In the genomic region with DNA sequence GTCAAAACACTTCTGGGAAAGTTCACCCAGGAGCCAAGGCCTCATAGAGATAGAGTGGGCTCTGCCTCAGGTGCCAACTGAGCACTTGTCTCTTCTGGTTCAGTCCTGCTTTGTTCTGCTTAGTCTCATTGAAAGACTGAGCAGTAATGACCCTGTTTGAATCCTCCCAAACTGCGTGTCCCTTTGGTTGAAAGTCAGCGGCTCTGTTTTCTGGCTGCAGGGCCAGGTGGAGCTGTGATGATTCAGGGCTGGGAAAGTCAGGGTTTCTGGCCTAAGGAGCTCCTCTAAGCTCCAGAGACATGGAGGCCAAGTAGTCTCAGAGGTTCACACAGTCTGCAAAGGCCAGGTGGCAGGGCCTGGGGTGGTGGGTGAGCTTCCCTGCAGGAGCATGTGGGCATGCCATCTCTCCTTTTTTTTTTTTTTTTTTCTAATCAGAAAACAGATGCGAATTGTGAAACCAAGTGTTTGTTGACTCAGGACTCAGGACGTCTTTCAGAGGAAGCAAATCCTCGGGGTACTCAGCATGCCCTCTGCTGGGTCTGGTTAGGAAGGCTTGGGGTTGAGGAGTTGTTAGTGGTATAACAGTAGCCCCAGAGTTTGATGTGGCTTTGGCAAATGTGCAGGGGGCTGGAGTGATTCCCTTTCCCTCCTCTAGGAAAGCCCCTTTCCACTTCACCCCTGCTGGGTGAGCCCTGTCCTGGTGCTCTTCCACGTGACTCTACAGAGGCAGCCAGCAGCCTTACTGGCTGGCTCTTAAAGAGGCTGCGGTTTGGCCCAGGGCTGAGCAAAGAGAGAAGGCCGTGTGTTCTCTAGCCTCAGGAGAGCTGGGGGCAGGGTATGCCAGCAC, we compare ENCODE assay signal across 1 cellular context.
TF ChIP-seq lines count a peak whose summit lies in the region.

No MANE protein-coding gene starts in this region.

TF ChIP-seq in HepG2, 621 proteins besides CTCF, POLR2A, EP300 and RAD21 (continued from another document and continues in another):
- TF ChIP-seq U2AF1 (optimal IDR thresholded peaks at IDR 0.05; ENCODE audit: low read depth, low read length) (peak; percentile 64), U2AF2 (IDR thresholded peaks at IDR 0.05; ENCODE audit: low read depth, low read length) (no peak), KDM2A (CRISPR knock-in tag; IDR thresholded peaks at IDR 0.05; ENCODE audit: borderline replicate concordance, low read depth) (no peak), SNRNP70 (IDR thresholded peaks at IDR 0.05; ENCODE audit: low read depth, low read length) (no peak), KLF9 (CRISPR knock-in tag; IDR thresholded peaks at IDR 0.05; ENCODE audit: low read depth) (no peak; the same call in 1 of the 2 replicates), ZNF121 (CRISPR knock-in tag; IDR thresholded peaks at IDR 0.05) (no peak), PHF8 (CRISPR knock-in tag; IDR thresholded peaks at IDR 0.05) (no peak), ZFY (CRISPR knock-in tag; IDR thresholded peaks at IDR 0.05) (peak; percentile 59), SETDB1 (CRISPR knock-in tag; IDR thresholded peaks at IDR 0.05; ENCODE audit: borderline replicate concordance) (no peak), NBN (conservative IDR thresholded peaks at IDR 0.05) (no peak), ATAD3A (CRISPR knock-in tag; IDR thresholded peaks at IDR 0.05) (no peak), ZNF317 (CRISPR knock-in tag; IDR thresholded peaks at IDR 0.05) (no peak), ZNF274 (CRISPR knock-in tag; IDR thresholded peaks at IDR 0.05) (no peak), NR1H2 (CRISPR knock-in tag; IDR thresholded peaks at IDR 0.05; ENCODE audit: borderline replicate concordance, low read depth) (no peak), ZNF331 (CRISPR knock-in tag; IDR thresholded peaks at IDR 0.05) (no peak), ATM (IDR thresholded peaks at IDR 0.05; ENCODE audit: borderline replicate concordance) (no peak), ZNF235 (CRISPR knock-in tag; IDR thresholded peaks at IDR 0.05; ENCODE audit: borderline replicate concordance) (no peak), KAT8 (CRISPR knock-in tag; IDR thresholded peaks at IDR 0.05) (no peak), ARNTL (CRISPR knock-in tag; IDR thresholded peaks at IDR 0.05) (no peak), AKAP8 (CRISPR knock-in tag; IDR thresholded peaks at IDR 0.05) (no peak), ZZZ3 (CRISPR knock-in tag; IDR thresholded peaks at IDR 0.05; ENCODE audit: borderline replicate concordance) (no peak), ZNF501 (CRISPR knock-in tag; IDR thresholded peaks at IDR 0.05) (peak; percentile 65; the same call in 1 of the 2 replicates), ZNF773 (CRISPR knock-in tag; IDR thresholded peaks at IDR 0.05; ENCODE audit: borderline replicate concordance) (0 out of 2 replicates have a peak, but pooled peaks have one; percentile 45), SPEN (CRISPR knock-in tag; IDR thresholded peaks at IDR 0.05; ENCODE audit: low read depth) (0 out of 2 replicates have a peak, but pooled peaks have one; percentile 40), MYC (CRISPR knock-in tag; IDR thresholded peaks at IDR 0.05; ENCODE audit: borderline replicate concordance) (peak; percentile 35; the same call in 1 of the 2 replicates), KMT2A (CRISPR knock-in tag; IDR thresholded peaks at IDR 0.05) (no peak), ZFP36 (IDR thresholded peaks at IDR 0.05; ENCODE audit: borderline replicate concordance, low read depth, low read length, partially characterized antibody) (no peak), ETV6 (CRISPR knock-in tag; conservative IDR thresholded peaks at IDR 0.05) (no peak), TARDBP (CRISPR knock-in tag; IDR thresholded peaks at IDR 0.05) (no peak), TCF7 (IDR thresholded peaks at IDR 0.05; ENCODE audit: low read depth) (no peak), DNMT1 (CRISPR knock-in tag; IDR thresholded peaks at IDR 0.05) (0 out of 2 replicates have a peak, but pooled peaks have one; percentile 5), MLLT10 (CRISPR knock-in tag; IDR thresholded peaks at IDR 0.05) (no peak), ISL2 (CRISPR knock-in tag; IDR thresholded peaks at IDR 0.05) (peak; percentile 33; the same call in 1 of the 2 replicates), SMAD1 (CRISPR knock-in tag; IDR thresholded peaks at IDR 0.05; ENCODE audit: borderline replicate concordance, low read depth) (no peak)
- TF ChIP-seq, protein P1, sequence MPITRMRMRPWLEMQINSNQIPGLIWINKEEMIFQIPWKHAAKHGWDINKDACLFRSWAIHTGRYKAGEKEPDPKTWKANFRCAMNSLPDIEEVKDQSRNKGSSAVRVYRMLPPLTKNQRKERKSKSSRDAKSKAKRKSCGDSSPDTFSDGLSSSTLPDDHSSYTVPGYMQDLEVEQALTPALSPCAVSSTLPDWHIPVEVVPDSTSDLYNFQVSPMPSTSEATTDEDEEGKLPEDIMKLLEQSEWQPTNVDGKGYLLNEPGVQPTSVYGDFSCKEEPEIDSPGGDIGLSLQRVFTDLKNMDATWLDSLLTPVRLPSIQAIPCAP (CRISPR knock-in tag; IDR thresholded peaks at IDR 0.05; ENCODE audit: low read depth): no peak
- TF ChIP-seq, protein P2, sequence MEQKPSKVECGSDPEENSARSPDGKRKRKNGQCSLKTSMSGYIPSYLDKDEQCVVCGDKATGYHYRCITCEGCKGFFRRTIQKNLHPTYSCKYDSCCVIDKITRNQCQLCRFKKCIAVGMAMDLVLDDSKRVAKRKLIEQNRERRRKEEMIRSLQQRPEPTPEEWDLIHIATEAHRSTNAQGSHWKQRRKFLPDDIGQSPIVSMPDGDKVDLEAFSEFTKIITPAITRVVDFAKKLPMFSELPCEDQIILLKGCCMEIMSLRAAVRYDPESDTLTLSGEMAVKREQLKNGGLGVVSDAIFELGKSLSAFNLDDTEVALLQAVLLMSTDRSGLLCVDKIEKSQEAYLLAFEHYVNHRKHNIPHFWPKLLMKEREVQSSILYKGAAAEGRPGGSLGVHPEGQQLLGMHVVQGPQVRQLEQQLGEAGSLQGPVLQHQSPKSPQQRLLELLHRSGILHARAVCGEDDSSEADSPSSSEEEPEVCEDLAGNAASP (CRISPR knock-in tag; IDR thresholded peaks at IDR 0.05; ENCODE audit: borderline replicate concordance): no peak; the same call in 1 of the 2 replicates
- TF ChIP-seq, protein P3, sequence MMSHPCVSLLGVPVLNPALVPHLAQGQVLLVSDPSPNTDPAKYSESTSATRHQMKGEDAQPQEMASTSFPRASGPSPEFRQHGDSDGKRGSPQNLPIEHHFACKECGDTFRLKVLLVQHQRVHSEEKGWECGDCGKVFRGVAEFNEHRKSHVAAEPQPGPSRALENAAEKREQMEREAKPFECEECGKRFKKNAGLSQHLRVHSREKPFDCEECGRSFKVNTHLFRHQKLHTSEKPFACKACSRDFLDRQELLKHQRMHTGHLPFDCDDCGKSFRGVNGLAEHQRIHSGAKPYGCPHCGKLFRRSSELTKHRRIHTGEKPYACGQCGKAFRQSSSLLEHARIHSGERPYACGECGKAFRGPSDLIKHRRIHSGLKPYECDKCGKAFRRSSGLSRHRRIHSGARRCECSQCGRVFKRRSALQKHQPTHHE (CRISPR knock-in tag; IDR thresholded peaks at IDR 0.05; ENCODE audit: borderline replicate concordance): no peak
- TF ChIP-seq, protein P4, sequence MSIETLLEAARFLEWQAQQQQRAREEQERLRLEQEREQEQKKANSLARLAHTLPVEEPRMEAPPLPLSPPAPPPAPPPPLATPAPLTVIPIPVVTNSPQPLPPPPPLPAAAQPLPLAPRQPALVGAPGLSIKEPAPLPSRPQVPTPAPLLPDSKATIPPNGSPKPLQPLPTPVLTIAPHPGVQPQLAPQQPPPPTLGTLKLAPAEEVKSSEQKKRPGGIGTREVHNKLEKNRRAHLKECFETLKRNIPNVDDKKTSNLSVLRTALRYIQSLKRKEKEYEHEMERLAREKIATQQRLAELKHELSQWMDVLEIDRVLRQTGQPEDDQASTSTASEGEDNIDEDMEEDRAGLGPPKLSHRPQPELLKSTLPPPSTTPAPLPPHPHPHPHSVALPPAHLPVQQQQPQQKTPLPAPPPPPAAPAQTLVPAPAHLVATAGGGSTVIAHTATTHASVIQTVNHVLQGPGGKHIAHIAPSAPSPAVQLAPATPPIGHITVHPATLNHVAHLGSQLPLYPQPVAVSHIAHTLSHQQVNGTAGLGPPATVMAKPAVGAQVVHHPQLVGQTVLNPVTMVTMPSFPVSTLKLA (IDR thresholded peaks at IDR 0.05): no peak
- TF ChIP-seq, protein P5, sequence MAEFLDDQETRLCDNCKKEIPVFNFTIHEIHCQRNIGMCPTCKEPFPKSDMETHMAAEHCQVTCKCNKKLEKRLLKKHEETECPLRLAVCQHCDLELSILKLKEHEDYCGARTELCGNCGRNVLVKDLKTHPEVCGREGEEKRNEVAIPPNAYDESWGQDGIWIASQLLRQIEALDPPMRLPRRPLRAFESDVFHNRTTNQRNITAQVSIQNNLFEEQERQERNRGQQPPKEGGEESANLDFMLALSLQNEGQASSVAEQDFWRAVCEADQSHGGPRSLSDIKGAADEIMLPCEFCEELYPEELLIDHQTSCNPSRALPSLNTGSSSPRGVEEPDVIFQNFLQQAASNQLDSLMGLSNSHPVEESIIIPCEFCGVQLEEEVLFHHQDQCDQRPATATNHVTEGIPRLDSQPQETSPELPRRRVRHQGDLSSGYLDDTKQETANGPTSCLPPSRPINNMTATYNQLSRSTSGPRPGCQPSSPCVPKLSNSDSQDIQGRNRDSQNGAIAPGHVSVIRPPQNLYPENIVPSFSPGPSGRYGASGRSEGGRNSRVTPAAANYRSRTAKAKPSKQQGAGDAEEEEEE (CRISPR knock-in tag; IDR thresholded peaks at IDR 0.05; ENCODE audit: borderline replicate concordance): 0 out of 2 replicates have a peak, but pooled peaks have one; percentile 64
- TF ChIP-seq, protein P6, sequence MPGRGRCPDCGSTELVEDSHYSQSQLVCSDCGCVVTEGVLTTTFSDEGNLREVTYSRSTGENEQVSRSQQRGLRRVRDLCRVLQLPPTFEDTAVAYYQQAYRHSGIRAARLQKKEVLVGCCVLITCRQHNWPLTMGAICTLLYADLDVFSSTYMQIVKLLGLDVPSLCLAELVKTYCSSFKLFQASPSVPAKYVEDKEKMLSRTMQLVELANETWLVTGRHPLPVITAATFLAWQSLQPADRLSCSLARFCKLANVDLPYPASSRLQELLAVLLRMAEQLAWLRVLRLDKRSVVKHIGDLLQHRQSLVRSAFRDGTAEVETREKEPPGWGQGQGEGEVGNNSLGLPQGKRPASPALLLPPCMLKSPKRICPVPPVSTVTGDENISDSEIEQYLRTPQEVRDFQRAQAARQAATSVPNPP (CRISPR knock-in tag; IDR thresholded peaks at IDR 0.05): 0 out of 2 replicates have a peak, but pooled peaks have one; percentile 23
- TF ChIP-seq, protein P7, sequence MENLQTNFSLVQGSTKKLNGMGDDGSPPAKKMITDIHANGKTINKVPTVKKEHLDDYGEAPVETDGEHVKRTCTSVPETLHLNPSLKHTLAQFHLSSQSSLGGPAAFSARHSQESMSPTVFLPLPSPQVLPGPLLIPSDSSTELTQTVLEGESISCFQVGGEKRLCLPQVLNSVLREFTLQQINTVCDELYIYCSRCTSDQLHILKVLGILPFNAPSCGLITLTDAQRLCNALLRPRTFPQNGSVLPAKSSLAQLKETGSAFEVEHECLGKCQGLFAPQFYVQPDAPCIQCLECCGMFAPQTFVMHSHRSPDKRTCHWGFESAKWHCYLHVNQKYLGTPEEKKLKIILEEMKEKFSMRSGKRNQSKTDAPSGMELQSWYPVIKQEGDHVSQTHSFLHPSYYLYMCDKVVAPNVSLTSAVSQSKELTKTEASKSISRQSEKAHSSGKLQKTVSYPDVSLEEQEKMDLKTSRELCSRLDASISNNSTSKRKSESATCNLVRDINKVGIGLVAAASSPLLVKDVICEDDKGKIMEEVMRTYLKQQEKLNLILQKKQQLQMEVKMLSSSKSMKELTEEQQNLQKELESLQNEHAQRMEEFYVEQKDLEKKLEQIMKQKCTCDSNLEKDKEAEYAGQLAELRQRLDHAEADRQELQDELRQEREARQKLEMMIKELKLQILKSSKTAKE (CRISPR knock-in tag; IDR thresholded peaks at IDR 0.05; ENCODE audit: borderline replicate concordance): no peak
- TF ChIP-seq, protein P8, sequence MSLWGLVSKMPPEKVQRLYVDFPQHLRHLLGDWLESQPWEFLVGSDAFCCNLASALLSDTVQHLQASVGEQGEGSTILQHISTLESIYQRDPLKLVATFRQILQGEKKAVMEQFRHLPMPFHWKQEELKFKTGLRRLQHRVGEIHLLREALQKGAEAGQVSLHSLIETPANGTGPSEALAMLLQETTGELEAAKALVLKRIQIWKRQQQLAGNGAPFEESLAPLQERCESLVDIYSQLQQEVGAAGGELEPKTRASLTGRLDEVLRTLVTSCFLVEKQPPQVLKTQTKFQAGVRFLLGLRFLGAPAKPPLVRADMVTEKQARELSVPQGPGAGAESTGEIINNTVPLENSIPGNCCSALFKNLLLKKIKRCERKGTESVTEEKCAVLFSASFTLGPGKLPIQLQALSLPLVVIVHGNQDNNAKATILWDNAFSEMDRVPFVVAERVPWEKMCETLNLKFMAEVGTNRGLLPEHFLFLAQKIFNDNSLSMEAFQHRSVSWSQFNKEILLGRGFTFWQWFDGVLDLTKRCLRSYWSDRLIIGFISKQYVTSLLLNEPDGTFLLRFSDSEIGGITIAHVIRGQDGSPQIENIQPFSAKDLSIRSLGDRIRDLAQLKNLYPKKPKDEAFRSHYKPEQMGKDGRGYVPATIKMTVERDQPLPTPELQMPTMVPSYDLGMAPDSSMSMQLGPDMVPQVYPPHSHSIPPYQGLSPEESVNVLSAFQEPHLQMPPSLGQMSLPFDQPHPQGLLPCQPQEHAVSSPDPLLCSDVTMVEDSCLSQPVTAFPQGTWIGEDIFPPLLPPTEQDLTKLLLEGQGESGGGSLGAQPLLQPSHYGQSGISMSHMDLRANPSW (CRISPR knock-in tag; IDR thresholded peaks at IDR 0.05; ENCODE audit: borderline replicate concordance): no peak
- TF ChIP-seq, protein P9, sequence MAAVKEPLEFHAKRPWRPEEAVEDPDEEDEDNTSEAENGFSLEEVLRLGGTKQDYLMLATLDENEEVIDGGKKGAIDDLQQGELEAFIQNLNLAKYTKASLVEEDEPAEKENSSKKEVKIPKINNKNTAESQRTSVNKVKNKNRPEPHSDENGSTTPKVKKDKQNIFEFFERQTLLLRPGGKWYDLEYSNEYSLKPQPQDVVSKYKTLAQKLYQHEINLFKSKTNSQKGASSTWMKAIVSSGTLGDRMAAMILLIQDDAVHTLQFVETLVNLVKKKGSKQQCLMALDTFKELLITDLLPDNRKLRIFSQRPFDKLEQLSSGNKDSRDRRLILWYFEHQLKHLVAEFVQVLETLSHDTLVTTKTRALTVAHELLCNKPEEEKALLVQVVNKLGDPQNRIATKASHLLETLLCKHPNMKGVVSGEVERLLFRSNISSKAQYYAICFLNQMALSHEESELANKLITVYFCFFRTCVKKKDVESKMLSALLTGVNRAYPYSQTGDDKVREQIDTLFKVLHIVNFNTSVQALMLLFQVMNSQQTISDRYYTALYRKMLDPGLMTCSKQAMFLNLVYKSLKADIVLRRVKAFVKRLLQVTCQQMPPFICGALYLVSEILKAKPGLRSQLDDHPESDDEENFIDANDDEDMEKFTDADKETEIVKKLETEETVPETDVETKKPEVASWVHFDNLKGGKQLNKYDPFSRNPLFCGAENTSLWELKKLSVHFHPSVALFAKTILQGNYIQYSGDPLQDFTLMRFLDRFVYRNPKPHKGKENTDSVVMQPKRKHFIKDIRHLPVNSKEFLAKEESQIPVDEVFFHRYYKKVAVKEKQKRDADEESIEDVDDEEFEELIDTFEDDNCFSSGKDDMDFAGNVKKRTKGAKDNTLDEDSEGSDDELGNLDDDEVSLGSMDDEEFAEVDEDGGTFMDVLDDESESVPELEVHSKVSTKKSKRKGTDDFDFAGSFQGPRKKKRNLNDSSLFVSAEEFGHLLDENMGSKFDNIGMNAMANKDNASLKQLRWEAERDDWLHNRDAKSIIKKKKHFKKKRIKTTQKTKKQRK (IDR thresholded peaks at IDR 0.05; ENCODE audit: low read length): no peak
